ENCODE assay signal across 1 cellular context in the genomic region with DNA sequence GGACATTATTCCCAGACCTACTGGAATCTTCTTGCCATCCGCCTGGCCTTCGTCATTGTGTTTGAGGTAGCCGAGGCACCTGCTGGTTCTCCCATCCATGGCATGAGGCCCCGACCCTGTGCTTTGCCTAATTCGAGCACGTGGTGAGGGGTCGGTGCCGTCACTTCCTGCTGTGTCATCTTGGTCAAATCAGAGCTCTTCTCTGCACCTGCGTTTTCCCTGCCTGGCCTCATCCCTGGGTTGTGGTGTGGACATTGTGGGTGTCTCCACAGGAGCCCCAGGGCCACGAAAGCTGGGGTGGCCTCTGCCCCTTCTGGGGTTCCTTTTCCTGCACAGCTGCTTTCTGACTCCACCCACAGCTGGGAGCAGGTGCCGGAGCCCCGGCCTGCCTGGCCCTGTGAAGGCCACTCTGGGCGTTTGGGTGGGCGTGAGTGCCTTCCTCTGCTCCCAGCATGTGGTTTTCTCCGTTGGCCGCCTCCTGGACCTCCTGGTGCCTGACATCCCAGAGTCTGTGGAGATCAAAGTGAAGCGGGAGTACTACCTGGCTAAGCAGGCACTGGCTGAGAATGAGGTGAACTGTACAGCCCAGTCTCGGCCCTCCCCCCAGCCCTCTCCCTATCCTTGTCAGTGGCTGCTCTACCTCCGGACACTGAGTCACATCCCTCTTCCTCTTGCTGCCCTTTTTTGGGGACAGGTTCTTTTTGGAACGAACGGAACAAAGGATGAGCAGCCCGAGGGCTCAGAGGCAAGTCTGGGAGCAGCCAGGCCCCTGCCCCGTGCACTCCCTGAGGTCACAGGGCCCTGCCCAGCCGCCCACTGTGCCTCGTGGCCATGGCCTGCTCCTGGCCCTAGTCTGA.
TF ChIP-seq lines count a peak whose summit lies in the region.

No MANE protein-coding gene starts in this region.

TF ChIP-seq in HepG2, 621 proteins besides CTCF, POLR2A, EP300 and RAD21 (continued from another document and continues in another):
- TF ChIP-seq, protein P1, sequence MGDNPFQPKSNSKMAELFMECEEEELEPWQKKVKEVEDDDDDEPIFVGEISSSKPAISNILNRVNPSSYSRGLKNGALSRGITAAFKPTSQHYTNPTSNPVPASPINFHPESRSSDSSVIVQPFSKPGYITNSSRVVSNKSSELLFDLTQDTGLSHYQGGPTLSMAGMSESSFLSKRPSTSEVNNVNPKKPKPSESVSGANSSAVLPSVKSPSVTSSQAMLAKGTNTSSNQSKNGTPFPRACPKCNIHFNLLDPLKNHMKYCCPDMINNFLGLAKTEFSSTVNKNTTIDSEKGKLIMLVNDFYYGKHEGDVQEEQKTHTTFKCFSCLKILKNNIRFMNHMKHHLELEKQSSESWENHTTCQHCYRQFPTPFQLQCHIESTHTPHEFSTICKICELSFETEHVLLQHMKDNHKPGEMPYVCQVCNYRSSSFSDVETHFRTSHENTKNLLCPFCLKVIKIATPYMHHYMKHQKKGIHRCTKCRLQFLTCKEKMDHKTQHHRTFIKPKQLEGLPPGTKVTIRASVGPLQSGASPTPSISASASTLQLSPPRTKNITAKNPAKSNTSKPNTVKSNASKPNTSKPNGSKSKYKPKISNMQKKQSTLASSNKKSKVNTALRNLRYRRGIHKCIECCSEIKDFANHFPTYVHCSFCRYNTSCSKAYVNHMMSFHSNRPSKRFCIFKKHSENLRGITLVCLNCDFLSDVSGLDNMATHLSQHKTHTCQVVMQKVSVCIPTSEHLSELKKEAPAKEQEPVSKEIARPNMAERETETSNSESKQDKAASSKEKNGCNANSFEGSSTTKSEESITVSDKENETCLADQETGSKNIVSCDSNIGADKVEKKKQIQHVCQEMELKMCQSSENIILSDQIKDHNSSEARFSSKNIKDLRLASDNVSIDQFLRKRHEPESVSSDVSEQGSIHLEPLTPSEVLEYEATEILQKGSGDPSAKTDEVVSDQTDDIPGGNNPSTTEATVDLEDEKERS (CRISPR knock-in tag; IDR thresholded peaks at IDR 0.05): no peak
- TF ChIP-seq SKI (IDR thresholded peaks at IDR 0.05; ENCODE audit: partially characterized antibody) (no peak), ZNF12 (CRISPR knock-in tag; IDR thresholded peaks at IDR 0.05) (no peak), ZNF484 (CRISPR knock-in tag; IDR thresholded peaks at IDR 0.05; ENCODE audit: borderline replicate concordance, low read depth) (no peak), ZBTB3 (CRISPR knock-in tag; IDR thresholded peaks at IDR 0.05; ENCODE audit: borderline replicate concordance, low read depth) (no peak), ZNF468 (CRISPR knock-in tag; IDR thresholded peaks at IDR 0.05) (no peak), MIER3 (CRISPR knock-in tag; IDR thresholded peaks at IDR 0.05; ENCODE audit: borderline replicate concordance) (no peak), TRAFD1 (CRISPR knock-in tag; IDR thresholded peaks at IDR 0.05; ENCODE audit: borderline replicate concordance) (no peak), ZNF343 (CRISPR knock-in tag; IDR thresholded peaks at IDR 0.05) (no peak; the same call in 1 of the 2 replicates), BHLHE40 (IDR thresholded peaks at IDR 0.05; ENCODE audit: low read length) (no peak), ZSCAN29 (CRISPR knock-in tag; conservative IDR thresholded peaks at IDR 0.05) (no peak), ZNF646 (CRISPR knock-in tag; IDR thresholded peaks at IDR 0.05) (0 out of 2 replicates have a peak, but pooled peaks have one; percentile 28), HINFP (CRISPR knock-in tag; IDR thresholded peaks at IDR 0.05; ENCODE audit: low read depth) (no peak; the same call in 1 of the 2 replicates), ZNF790 (CRISPR knock-in tag; IDR thresholded peaks at IDR 0.05; ENCODE audit: borderline replicate concordance) (no peak), HBP1 (CRISPR knock-in tag; IDR thresholded peaks at IDR 0.05; ENCODE audit: low read depth) (no peak), ZNF33A (CRISPR knock-in tag; IDR thresholded peaks at IDR 0.05; ENCODE audit: borderline replicate concordance) (no peak), CBX5 (CRISPR knock-in tag; IDR thresholded peaks at IDR 0.05; ENCODE audit: borderline replicate concordance) (no peak), ZNF383 (CRISPR knock-in tag; IDR thresholded peaks at IDR 0.05; ENCODE audit: borderline replicate concordance) (no peak), PAX8 (CRISPR knock-in tag; IDR thresholded peaks at IDR 0.05; ENCODE audit: borderline replicate concordance) (peak; percentile 19; the same call in 1 of the 2 replicates), ZNF775 (CRISPR knock-in tag; IDR thresholded peaks at IDR 0.05; ENCODE audit: borderline replicate concordance) (no peak), ZNF34 (CRISPR knock-in tag; IDR thresholded peaks at IDR 0.05; ENCODE audit: borderline replicate concordance) (no peak), ZNF788 (CRISPR knock-in tag; IDR thresholded peaks at IDR 0.05; ENCODE audit: borderline replicate concordance) (no peak)
- TF ChIP-seq, protein P2, sequence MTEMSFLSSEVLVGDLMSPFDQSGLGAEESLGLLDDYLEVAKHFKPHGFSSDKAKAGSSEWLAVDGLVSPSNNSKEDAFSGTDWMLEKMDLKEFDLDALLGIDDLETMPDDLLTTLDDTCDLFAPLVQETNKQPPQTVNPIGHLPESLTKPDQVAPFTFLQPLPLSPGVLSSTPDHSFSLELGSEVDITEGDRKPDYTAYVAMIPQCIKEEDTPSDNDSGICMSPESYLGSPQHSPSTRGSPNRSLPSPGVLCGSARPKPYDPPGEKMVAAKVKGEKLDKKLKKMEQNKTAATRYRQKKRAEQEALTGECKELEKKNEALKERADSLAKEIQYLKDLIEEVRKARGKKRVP (CRISPR knock-in tag; IDR thresholded peaks at IDR 0.05): no peak
- TF ChIP-seq, protein P3, sequence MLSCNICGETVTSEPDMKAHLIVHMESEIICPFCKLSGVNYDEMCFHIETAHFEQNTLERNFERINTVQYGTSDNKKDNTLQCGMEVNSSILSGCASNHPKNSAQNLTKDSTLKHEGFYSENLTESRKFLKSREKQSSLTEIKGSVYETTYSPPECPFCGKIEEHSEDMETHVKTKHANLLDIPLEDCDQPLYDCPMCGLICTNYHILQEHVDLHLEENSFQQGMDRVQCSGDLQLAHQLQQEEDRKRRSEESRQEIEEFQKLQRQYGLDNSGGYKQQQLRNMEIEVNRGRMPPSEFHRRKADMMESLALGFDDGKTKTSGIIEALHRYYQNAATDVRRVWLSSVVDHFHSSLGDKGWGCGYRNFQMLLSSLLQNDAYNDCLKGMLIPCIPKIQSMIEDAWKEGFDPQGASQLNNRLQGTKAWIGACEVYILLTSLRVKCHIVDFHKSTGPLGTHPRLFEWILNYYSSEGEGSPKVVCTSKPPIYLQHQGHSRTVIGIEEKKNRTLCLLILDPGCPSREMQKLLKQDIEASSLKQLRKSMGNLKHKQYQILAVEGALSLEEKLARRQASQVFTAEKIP (CRISPR knock-in tag; IDR thresholded peaks at IDR 0.05; ENCODE audit: borderline replicate concordance): no peak
- TF ChIP-seq, protein P4, sequence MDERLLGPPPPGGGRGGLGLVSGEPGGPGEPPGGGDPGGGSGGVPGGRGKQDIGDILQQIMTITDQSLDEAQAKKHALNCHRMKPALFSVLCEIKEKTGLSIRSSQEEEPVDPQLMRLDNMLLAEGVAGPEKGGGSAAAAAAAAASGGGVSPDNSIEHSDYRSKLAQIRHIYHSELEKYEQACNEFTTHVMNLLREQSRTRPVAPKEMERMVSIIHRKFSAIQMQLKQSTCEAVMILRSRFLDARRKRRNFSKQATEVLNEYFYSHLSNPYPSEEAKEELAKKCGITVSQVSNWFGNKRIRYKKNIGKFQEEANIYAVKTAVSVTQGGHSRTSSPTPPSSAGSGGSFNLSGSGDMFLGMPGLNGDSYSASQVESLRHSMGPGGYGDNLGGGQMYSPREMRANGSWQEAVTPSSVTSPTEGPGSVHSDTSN (CRISPR knock-in tag; IDR thresholded peaks at IDR 0.05): no peak
- TF ChIP-seq, protein P5, sequence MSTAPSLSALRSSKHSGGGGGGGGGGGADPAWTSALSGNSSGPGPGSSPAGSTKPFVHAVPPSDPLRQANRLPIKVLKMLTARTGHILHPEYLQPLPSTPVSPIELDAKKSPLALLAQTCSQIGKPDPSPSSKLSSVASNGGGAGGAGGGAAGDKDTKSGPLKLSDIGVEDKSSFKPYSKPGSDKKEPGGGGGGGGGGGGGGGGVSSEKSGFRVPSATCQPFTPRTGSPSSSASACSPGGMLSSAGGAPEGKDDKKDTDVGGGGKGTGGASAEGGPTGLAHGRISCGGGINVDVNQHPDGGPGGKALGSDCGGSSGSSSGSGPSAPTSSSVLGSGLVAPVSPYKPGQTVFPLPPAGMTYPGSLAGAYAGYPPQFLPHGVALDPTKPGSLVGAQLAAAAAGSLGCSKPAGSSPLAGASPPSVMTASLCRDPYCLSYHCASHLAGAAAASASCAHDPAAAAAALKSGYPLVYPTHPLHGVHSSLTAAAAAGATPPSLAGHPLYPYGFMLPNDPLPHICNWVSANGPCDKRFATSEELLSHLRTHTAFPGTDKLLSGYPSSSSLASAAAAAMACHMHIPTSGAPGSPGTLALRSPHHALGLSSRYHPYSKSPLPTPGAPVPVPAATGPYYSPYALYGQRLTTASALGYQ (CRISPR knock-in tag; IDR thresholded peaks at IDR 0.05): no peak
- TF ChIP-seq, protein P6, sequence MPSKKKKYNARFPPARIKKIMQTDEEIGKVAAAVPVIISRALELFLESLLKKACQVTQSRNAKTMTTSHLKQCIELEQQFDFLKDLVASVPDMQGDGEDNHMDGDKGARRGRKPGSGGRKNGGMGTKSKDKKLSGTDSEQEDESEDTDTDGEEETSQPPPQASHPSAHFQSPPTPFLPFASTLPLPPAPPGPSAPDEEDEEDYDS (CRISPR knock-in tag; IDR thresholded peaks at IDR 0.05): no peak
